Comparison of ENCODE assay signal across 1 cellular context in the genomic region with DNA sequence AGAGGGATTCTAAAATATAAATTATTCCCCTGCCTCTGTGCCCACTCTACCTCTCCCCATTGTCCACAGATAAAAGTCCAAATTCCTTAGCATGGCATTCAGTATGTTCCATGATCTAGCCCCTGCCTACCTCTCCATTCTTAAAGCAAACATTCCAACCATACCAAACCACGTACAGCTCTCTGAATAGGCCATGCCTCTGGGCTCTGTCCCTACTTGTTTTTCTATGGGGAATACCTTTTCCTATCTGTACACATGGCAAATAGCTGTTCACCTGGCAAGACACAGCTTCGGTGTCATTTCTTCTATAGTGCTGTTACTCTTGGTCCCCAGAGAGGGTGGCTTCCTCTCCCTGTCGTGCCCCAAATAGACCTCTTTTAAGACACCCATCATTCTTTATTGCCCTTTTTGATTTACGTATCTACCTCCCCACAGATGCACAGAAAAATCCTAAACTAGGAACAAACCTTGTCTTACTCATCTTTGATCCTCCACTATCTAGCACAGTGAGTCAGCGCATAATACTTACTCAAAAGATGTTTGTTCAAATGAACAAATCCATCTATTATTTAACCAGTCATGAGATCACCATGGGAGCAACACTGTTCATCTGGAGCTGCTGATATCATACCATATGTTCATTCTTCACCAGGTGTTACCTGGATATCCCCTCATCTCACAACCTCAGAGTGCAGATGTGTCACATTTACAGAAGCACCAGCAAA.
TF ChIP-seq lines count a peak whose summit lies in the region.

No MANE protein-coding gene starts in this region.

TF ChIP-seq in HCT116, 20 proteins besides CTCF, POLR2A, EP300 and RAD21:
- TF ChIP-seq TCF7L2 (IDR thresholded peaks at IDR 0.05; ENCODE audit: borderline replicate concordance, extremely low read depth, insufficient read depth, insufficient read length) (no peak), EZH2phosphoT487 (IDR thresholded peaks at IDR 0.05; ENCODE audit: borderline replicate concordance) (no peak), SP1 (IDR thresholded peaks at IDR 0.05; ENCODE audit: low read depth) (peak; percentile 44; the same call in 1 of the 2 replicates), JUND (IDR thresholded peaks at IDR 0.05) (peak; percentile 36; the same call in 1 of the 2 replicates), CEBPB (IDR thresholded peaks at IDR 0.05; ENCODE audit: low read depth) (no peak), POLR2AphosphoS5 (IDR thresholded peaks at IDR 0.05; ENCODE audit: low read depth, low read length) (no peak), ZFX (IDR thresholded peaks at IDR 0.05) (no peak), SRF (IDR thresholded peaks at IDR 0.05; ENCODE audit: low read depth) (no peak), EGR1 (IDR thresholded peaks at IDR 0.05; ENCODE audit: low read depth) (no peak), ZNF274 (IDR thresholded peaks at IDR 0.05; ENCODE audit: low read depth, low read length) (no peak), YY1 (IDR thresholded peaks at IDR 0.05; ENCODE audit: extremely low read depth, insufficient replicate concordance, low read depth, low read length) (no peak), ELF1 (IDR thresholded peaks at IDR 0.05; ENCODE audit: borderline replicate concordance, low read depth) (no peak), FOSL1 (IDR thresholded peaks at IDR 0.05; ENCODE audit: low read depth) (peak; percentile 30; the same call in 1 of the 2 replicates), EZH2 (IDR thresholded peaks at IDR 0.05) (no peak), SIN3A (IDR thresholded peaks at IDR 0.05; ENCODE audit: low read depth) (no peak), CBX3 (IDR thresholded peaks at IDR 0.05; ENCODE audit: low read depth) (peak; percentile 15; the same call in 1 of the 2 replicates)
- TF ChIP-seq, protein P1, sequence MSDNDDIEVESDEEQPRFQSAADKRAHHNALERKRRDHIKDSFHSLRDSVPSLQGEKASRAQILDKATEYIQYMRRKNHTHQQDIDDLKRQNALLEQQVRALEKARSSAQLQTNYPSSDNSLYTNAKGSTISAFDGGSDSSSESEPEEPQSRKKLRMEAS (IDR thresholded peaks at IDR 0.05), result no peak
- TF ChIP-seq, protein P2, sequence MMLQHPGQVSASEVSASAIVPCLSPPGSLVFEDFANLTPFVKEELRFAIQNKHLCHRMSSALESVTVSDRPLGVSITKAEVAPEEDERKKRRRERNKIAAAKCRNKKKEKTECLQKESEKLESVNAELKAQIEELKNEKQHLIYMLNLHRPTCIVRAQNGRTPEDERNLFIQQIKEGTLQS (IDR thresholded peaks at IDR 0.05), result no peak
- TF ChIP-seq, protein P3, sequence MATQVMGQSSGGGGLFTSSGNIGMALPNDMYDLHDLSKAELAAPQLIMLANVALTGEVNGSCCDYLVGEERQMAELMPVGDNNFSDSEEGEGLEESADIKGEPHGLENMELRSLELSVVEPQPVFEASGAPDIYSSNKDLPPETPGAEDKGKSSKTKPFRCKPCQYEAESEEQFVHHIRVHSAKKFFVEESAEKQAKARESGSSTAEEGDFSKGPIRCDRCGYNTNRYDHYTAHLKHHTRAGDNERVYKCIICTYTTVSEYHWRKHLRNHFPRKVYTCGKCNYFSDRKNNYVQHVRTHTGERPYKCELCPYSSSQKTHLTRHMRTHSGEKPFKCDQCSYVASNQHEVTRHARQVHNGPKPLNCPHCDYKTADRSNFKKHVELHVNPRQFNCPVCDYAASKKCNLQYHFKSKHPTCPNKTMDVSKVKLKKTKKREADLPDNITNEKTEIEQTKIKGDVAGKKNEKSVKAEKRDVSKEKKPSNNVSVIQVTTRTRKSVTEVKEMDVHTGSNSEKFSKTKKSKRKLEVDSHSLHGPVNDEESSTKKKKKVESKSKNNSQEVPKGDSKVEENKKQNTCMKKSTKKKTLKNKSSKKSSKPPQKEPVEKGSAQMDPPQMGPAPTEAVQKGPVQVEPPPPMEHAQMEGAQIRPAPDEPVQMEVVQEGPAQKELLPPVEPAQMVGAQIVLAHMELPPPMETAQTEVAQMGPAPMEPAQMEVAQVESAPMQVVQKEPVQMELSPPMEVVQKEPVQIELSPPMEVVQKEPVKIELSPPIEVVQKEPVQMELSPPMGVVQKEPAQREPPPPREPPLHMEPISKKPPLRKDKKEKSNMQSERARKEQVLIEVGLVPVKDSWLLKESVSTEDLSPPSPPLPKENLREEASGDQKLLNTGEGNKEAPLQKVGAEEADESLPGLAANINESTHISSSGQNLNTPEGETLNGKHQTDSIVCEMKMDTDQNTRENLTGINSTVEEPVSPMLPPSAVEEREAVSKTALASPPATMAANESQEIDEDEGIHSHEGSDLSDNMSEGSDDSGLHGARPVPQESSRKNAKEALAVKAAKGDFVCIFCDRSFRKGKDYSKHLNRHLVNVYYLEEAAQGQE (IDR thresholded peaks at IDR 0.05; ENCODE audit: low read depth), result no peak
- TF ChIP-seq, protein P4, sequence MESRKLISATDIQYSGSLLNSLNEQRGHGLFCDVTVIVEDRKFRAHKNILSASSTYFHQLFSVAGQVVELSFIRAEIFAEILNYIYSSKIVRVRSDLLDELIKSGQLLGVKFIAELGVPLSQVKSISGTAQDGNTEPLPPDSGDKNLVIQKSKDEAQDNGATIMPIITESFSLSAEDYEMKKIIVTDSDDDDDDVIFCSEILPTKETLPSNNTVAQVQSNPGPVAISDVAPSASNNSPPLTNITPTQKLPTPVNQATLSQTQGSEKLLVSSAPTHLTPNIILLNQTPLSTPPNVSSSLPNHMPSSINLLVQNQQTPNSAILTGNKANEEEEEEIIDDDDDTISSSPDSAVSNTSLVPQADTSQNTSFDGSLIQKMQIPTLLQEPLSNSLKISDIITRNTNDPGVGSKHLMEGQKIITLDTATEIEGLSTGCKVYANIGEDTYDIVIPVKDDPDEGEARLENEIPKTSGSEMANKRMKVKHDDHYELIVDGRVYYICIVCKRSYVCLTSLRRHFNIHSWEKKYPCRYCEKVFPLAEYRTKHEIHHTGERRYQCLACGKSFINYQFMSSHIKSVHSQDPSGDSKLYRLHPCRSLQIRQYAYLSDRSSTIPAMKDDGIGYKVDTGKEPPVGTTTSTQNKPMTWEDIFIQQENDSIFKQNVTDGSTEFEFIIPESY (IDR thresholded peaks at IDR 0.05; ENCODE audit: extremely low read depth, insufficient replicate concordance, low read length), result no peak
